Comparison of ENCODE assay signal across 8 cellular contexts in the genomic region with DNA sequence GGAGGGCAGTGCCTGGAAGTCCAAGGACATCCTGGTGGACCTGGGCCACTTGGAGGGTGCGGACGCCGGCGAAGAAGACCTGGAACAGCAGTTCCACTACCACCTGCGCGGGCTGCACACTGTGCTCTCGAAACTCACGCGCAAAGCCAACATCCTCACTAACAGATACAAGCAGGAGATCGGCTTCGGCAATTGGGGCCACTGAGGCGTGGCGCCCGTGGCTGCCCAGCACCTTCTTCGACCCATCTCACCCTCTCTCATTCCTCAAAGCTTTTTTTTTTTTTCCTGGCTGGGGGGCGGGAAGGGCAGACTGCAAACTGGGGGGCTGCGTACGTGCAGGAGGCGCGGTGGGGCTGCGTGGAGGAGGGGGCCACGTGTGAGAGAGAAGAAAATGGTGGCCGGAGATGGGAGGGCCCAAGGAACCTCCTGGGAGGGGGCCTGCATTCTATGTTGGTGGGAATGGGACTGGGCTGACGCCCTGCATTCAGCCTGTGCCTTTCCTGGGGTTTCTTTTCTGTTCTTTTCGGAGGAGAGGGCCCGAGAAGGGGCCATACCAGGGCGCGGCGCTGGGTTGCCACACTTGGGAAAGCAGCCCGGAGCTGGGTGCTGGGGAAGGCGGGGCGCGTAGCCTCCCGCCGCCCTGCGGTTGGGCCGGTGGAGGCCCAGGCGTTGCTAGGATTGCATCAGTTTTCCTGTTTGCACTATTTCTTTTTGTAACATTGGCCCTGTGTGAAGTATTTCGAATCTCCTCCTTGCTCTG. TPM values are rescaled to one million over a fixed set of nuclear protein-coding genes. Genes with fewer than 3 reads are reported as not detected.
DNase-seq lines count a peak whose midpoint lies in the region; ATAC-seq and TF ChIP-seq lines count a peak whose summit lies in the region.

No MANE protein-coding gene starts in this region.

- in situ Hi-C loops in GM13976 (cut with MboI; ENCODE audit: low sequenced_read_pairs, unreplicated experiment): no loop called here

- WGBS in aorta, 2 donors: 1 to 30% methylated on average over 39 of the region's 39 CpGs

- peak; percentile 34 for ATAC-seq in activated naive CD8-positive, alpha-beta T cell treated with anti-CD3 and anti-CD28 coated beads, Interleukin-2, amount 10 ng/mL, durations not matched to agents 7 days and 5 days (ENCODE audit: low read depth)
- peak; percentile 67 for ATAC-seq in aorta (ENCODE audit: low FRiP score)

- no peaks in the 10 kb centered on the region for H3K79me2 ChIP-seq in parathyroid adenoma

- TF ChIP-seq CTCF in GM13976 (IDR thresholded peaks at IDR 0.05; ENCODE audit: borderline replicate concordance, control extremely low read depth, extremely low read depth, insufficient read depth, missing control alignments) (no peak), cardiac muscle cell (IDR thresholded peaks at IDR 0.05; ENCODE audit: low read depth, low read length) (no peak), parathyroid adenoma (IDR thresholded peaks at IDR 0.05) (no peak)

- H2AFZ ChIP-seq in parathyroid adenoma: peak overlapping the region; percentile 84

- H3K27me3 Mint-ChIP-seq in activated naive CD8-positive, alpha-beta T cell treated with anti-CD3 and anti-CD28 coated beads, Interleukin-2, amount 10 ng/mL, durations not matched to agents 7 days and 5 days: no peaks in the 10 kb centered on the region

- H3K9me3 ChIP-seq in cardiac muscle cell (ENCODE audit: low read depth) (no peaks in the 10 kb centered on the region), parathyroid adenoma (ENCODE audit: control insufficient read depth, low read length) (no peaks in the 10 kb centered on the region), aorta (ENCODE audit: control insufficient read depth, low read length) (no peaks in the 10 kb centered on the region)

- H3K4me1 ChIP-seq in cardiac muscle cell (ENCODE audit: low read depth) (peaks cover 16% of the 10 kb centered on the region), parathyroid adenoma (no peaks in the 10 kb centered on the region), aorta (ENCODE audit: control insufficient read depth in 1 of 2, insufficient read depth in 2 of 2, low read length in 2 of 2) (no peaks in the 10 kb centered on the region)

- no peaks in the 10 kb centered on the region for H3K9me3 Mint-ChIP-seq in activated naive CD8-positive, alpha-beta T cell treated with anti-CD3 and anti-CD28 coated beads, Interleukin-2, amount 10 ng/mL, durations not matched to agents 7 days and 5 days

- intact Hi-C loops in aorta (cut with DNase I): loop anchor here in 1 of 2 donors (10.0 kb wide), 1 partner anchor 179 kb away; no protein-coding TSS in a partner anchor

- H3K4me3 Mint-ChIP-seq in activated naive CD8-positive, alpha-beta T cell treated with anti-CD3 and anti-CD28 coated beads, Interleukin-2, amount 10 ng/mL, durations not matched to agents 7 days and 5 days: peak overlapping the region; percentile 99

- H3K27ac Mint-ChIP-seq in activated naive CD8-positive, alpha-beta T cell treated with anti-CD3 and anti-CD28 coated beads, Interleukin-2, amount 10 ng/mL, durations not matched to agents 7 days and 5 days: peak overlapping the region; percentile 97

- DNase-seq in GM13976 (ENCODE audit: low spot score): peak; percentile 42
- DNase-seq in Jurkat, Clone E6-1 (ENCODE audit: low read depth, low spot score): peak; percentile 59
- peak; percentile 17 for DNase-seq in SK-N-DZ (ENCODE audit: low spot score)
- peak; percentile 76 for DNase-seq in activated naive CD8-positive, alpha-beta T cell treated with anti-CD3 and anti-CD28 coated beads, Interleukin-2, amount 10 ng/mL, durations not matched to agents 7 days and 5 days
- peak; percentile 70 to 87 for DNase-seq in cardiac muscle cell (ENCODE audit: low read depth in 1 of 2, low spot score in 1 of 2)
- DNase-seq in aorta: peak; percentile 83 to 87
- no peak for DNase-seq in cortex of kidney (lab: John Stamatoyannopoulos, UW)

- no peak overlapping the region for H3K4me2 ChIP-seq in parathyroid adenoma (ENCODE audit: low read length)

- no peaks in the 10 kb centered on the region for H3K27me3 ChIP-seq in cardiac muscle cell
- H3K27me3 ChIP-seq in parathyroid adenoma (ENCODE audit: control insufficient read depth, insufficient read depth, low read length): no peaks in the 10 kb centered on the region
- H3K27me3 ChIP-seq in aorta (ENCODE audit: control insufficient read depth in 1 of 2, insufficient read depth in 2 of 2, low read length in 1 of 2): no peaks in the 10 kb centered on the region

- H3K9ac ChIP-seq in parathyroid adenoma: no peak overlapping the region

- H3K4me1 Mint-ChIP-seq in activated naive CD8-positive, alpha-beta T cell treated with anti-CD3 and anti-CD28 coated beads, Interleukin-2, amount 10 ng/mL, durations not matched to agents 7 days and 5 days: peaks cover 13% of the 10 kb centered on the region

- H3K36me3 Mint-ChIP-seq in activated naive CD8-positive, alpha-beta T cell treated with anti-CD3 and anti-CD28 coated beads, Interleukin-2, amount 10 ng/mL, durations not matched to agents 7 days and 5 days: peaks cover 25% of the 10 kb centered on the region

- POLR2A ChIA-PET in activated naive CD8-positive, alpha-beta T cell treated with anti-CD3 and anti-CD28 coated beads, Interleukin-2, amount 10 ng/mL, durations not matched to agents 7 days and 5 days (lab: Charles Lee): interaction anchor here (0.5 to 7.2 kb wide), 7 partner anchors 10 to 1290 kb away, joined by 3 to 82 read pairs (median 4); no protein-coding TSS in a partner anchor

- peak overlapping the region; percentile 94 for H3K27ac ChIP-seq in cardiac muscle cell
- no peak overlapping the region for H3K27ac ChIP-seq in parathyroid adenoma
- H3K27ac ChIP-seq in aorta (ENCODE audit: low read depth in 1 of 2, low read length in 2 of 2): peak overlapping the region in 1 of 2 donors; percentile 87

- H3K36me3 ChIP-seq in cardiac muscle cell: no peaks in the 10 kb centered on the region
- no peaks in the 10 kb centered on the region for H3K36me3 ChIP-seq in parathyroid adenoma (ENCODE audit: control insufficient read depth, insufficient read depth, low read length)
- no peaks in the 10 kb centered on the region for H3K36me3 ChIP-seq in aorta (ENCODE audit: control insufficient read depth in 1 of 2, insufficient read depth in 2 of 2, low read length in 1 of 2)

- H3K4me3 ChIP-seq in Jurkat, Clone E6-1 (ENCODE audit: low read length): peak overlapping the region; percentile 73
- H3K4me3 ChIP-seq in cardiac muscle cell (peak overlapping the region; percentile 69), parathyroid adenoma (ENCODE audit: low read depth, low read length) (peak overlapping the region; percentile 62), aorta (ENCODE audit: low read length in 2 of 2) (peak overlapping the region; percentile 27 to 40)

RNA-seq across cellular contexts. Expression of a gene that starts 4.2 kb away (rescaled TPM):
- 42.9 TPM for polyA plus RNA-seq in Jurkat, Clone E6-1 (2012; ENCODE audit: insufficient read depth, insufficient read length)
- 85.1 and 89.2 TPM in 2 replicates for polyA plus RNA-seq in SK-N-DZ (2014; cell fraction: cytosol; rRNA removed)
- 47.8 and 53.1 TPM in 2 replicates for polyA plus RNA-seq in SK-N-DZ (2014; cell fraction: nucleus; rRNA removed)
- 10 to 100 TPM; 73.6 to 76.5 TPM for total RNA-seq in activated naive CD8-positive, alpha-beta T cell treated with anti-CD3 and anti-CD28 coated beads, Interleukin-2, amount 10 ng/mL, durations not matched to agents 7 days and 5 days
- total RNA-seq in cardiac muscle cell (44.7 and 80.4 TPM in 2 replicates), aorta (10 to 100 TPM; 24.4 to 26.1 TPM)
- polyA plus RNA-seq in cardiac muscle cell (25.3 and 45.7 TPM in 2 replicates), aorta (10 to 100 TPM; 27.9 to 34.0 TPM)
